In the genomic region with DNA sequence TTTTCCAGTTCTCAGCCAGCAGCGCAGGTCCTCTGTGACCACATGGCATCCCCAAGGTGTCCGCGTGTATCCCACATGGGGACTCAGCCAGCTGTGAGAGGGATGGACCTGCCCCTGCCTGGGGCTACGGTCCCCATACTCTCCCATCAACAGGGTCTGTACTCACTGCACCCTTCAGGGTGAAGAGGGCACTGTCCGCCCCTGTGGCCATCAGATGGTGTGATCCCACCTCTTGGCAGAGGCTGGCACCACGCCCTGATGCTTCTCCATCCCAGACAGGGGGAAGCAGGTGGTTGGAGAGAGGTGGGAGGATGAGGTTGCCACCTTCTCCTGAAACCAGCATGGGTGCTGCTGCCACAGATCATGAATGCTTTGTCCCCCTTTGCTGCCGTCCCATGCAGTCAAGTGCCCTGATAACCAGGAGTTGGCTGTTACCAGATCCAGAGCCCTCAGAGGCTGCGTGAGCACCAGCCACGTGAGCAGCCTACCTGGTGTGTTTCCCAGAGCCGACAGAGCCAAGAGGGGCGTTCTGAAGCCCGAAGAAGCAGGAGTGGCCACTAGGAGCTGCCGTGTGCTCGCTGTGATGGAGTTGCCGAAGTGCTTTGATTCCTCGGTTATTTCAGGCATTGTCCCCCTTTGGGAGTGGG, we compare ENCODE assay signal across 1 cellular context.
TF ChIP-seq lines count a peak whose summit lies in the region.

No MANE protein-coding gene starts in this region.

TF ChIP-seq in SK-N-SH treated with all-trans-retinoic acid at 6 μM for 48 hours, 23 proteins besides CTCF, POLR2A, EP300 and RAD21 (continued from another document):
- TF ChIP-seq PPARA (CRISPR knock-in tag; IDR thresholded peaks at IDR 0.05; ENCODE audit: borderline replicate concordance): no peak
- TF ChIP-seq ZFP30 (CRISPR knock-in tag; IDR thresholded peaks at IDR 0.05): no peak
- no peak for TF ChIP-seq ESRRG (CRISPR knock-in tag; IDR thresholded peaks at IDR 0.05)
- TF ChIP-seq OSR1 (CRISPR knock-in tag; IDR thresholded peaks at IDR 0.05): no peak
- no peak for TF ChIP-seq SNAI2 (CRISPR knock-in tag; IDR thresholded peaks at IDR 0.05)
- no peak for TF ChIP-seq ZNF70 (CRISPR knock-in tag; IDR thresholded peaks at IDR 0.05)
- no peak for TF ChIP-seq ZNF8 (CRISPR knock-in tag; IDR thresholded peaks at IDR 0.05)
- no peak for TF ChIP-seq ZNF565 (CRISPR knock-in tag; conservative IDR thresholded peaks at IDR 0.05; ENCODE audit: low read depth)
- no peak for TF ChIP-seq GLIS3 (CRISPR knock-in tag; IDR thresholded peaks at IDR 0.05)
- no peak for TF ChIP-seq BACH2 (CRISPR knock-in tag; IDR thresholded peaks at IDR 0.05; ENCODE audit: borderline replicate concordance)
